ENCODE assay signal across 25 cellular contexts in genomic region chr3:118128886-118129285, GRCh38.
DNase-seq lines count a peak whose midpoint lies in the region; ATAC-seq and TF ChIP-seq lines count a peak whose summit lies in the region.
"Had no signal": no experiment of that assay in that cellular context is flagged by ENCODE, and none has a peak within 500 bp of the region (broad histone marks: within the 10 kb centered on the region; RNA-seq: fewer than 3 reads in every experiment).

No MANE protein-coding gene starts in this region.

- H3K4me3 Mint-ChIP-seq in CD4-positive, alpha-beta memory T cell = no peak overlapping the region
- H3K4me3 Mint-ChIP-seq: activated CD8-positive, alpha-beta T cell treated with anti-CD3 and anti-CD28 coated beads, Interleukin-2, amount 10 ng/mL, durations not matched to agents 7 days and 5 days; activated T-cell treated with anti-CD3 and anti-CD28 coated beads, Interleukin-2, amount 50 U/mL, for 4 hours; CD4-positive, alpha-beta T cell; natural killer cell treated with Interleukin-12 subunit alpha and Interleukin-12 subunit beta and Interleukin-15 and Interleukin-18, amount 100 ng/mL, for 72 hours had no signal

- ATAC-seq in SK-N-SH treated with all-trans-retinoic acid at 6 μM for 48 hours = peak; percentile 85
- ATAC-seq in GM19328 (IDR thresholded peaks at IDR 0.05; ENCODE audit: unreplicated experiment) = no peak
- ATAC-seq: activated CD8-positive, alpha-beta T cell treated with anti-CD3 and anti-CD28 coated beads, Interleukin-2, amount 10 ng/mL, durations not matched to agents 7 days and 5 days; activated T-cell treated with anti-CD3 and anti-CD28 coated beads, Interleukin-2, amount 50 U/mL, for 4 hours; HCT116; left cardiac atrium; natural killer cell treated with Interleukin-12 subunit alpha and Interleukin-12 subunit beta and Interleukin-15 and Interleukin-18, amount 100 ng/mL, for 72 hours had no signal

- H3K27ac ChIP-seq in CD4-positive, alpha-beta memory T cell (ENCODE audit: low read depth, low read length) = no peak overlapping the region
- H3K27ac ChIP-seq in right atrium auricular region = no peak overlapping the region
- H3K27ac ChIP-seq: coronary artery, SK-N-MC, vagina had no signal

- H3K27ac Mint-ChIP-seq in CD4-positive, alpha-beta memory T cell = no peak overlapping the region
- H3K27ac Mint-ChIP-seq: activated CD8-positive, alpha-beta T cell treated with anti-CD3 and anti-CD28 coated beads, Interleukin-2, amount 10 ng/mL, durations not matched to agents 7 days and 5 days; CD4-positive, alpha-beta T cell; natural killer cell treated with Interleukin-12 subunit alpha and Interleukin-12 subunit beta and Interleukin-15 and Interleukin-18, amount 100 ng/mL, for 72 hours; progenitor cell of endocrine pancreas had no signal

- CTCF ChIA-PET in AG04449 (lab: Yijun Ruan, JAX) = no interaction called here
- CTCF ChIA-PET in CD4-positive, alpha-beta memory T cell (lab: Charles Lee; ENCODE audit: partially characterized antibody) = no interaction called here

- no peaks in the 10 kb centered on the region for H3K36me3 Mint-ChIP-seq in CD4-positive, alpha-beta memory T cell
- H3K36me3 Mint-ChIP-seq: brain; natural killer cell treated with Interleukin-12 subunit alpha and Interleukin-12 subunit beta and Interleukin-15 and Interleukin-18, amount 100 ng/mL, for 72 hours had no signal

- no peaks in the 10 kb centered on the region for H3K4me1 ChIP-seq in CD4-positive, alpha-beta memory T cell (ENCODE audit: insufficient read depth, low read length)
- no peaks in the 10 kb centered on the region for H3K4me1 ChIP-seq in right atrium auricular region
- H3K4me1 ChIP-seq: vagina had no signal

- no peaks in the 10 kb centered on the region for H3K36me3 ChIP-seq in CD4-positive, alpha-beta memory T cell (ENCODE audit: insufficient read depth, low read length)
- H3K36me3 ChIP-seq in right atrium auricular region = no peaks in the 10 kb centered on the region
- H3K36me3 ChIP-seq: vagina had no signal

- TF ChIP-seq CTCF in AG04449 (IDR thresholded peaks at IDR 0.05; ENCODE audit: insufficient read depth, low read length, missing control alignments) (no peak), right atrium auricular region (IDR thresholded peaks at IDR 0.05) (no peak)

- H3K4me1 Mint-ChIP-seq in CD4-positive, alpha-beta memory T cell = no peaks in the 10 kb centered on the region
- H3K4me1 Mint-ChIP-seq: brain had no signal

- intact Hi-C loops in CD4-positive, alpha-beta memory T cell (cut with micrococcal nuclease) = no loop called here

- H3K27me3 ChIP-seq in CD4-positive, alpha-beta memory T cell (ENCODE audit: insufficient read depth, low read length) = no peaks in the 10 kb centered on the region
- H3K27me3 ChIP-seq in right atrium auricular region = no peaks in the 10 kb centered on the region
- H3K27me3 ChIP-seq: vagina had no signal

- H3K9me3 ChIP-seq in CD4-positive, alpha-beta memory T cell (ENCODE audit: control insufficient read depth in 1 of 2, low read length in 2 of 2) = no peaks in the 10 kb centered on the region
- H3K9me3 ChIP-seq in right atrium auricular region = no peaks in the 10 kb centered on the region
- H3K9me3 ChIP-seq: vagina had no signal

- DNase-seq in AG04449 (ENCODE audit: low read depth, low spot score) (peak; percentile 7), HT1080 (ENCODE audit: low read depth) (peak; percentile 60), fibroblast of peridontal ligament (ENCODE audit: extremely low read depth) (peak; percentile 85), right atrium auricular region (ENCODE audit: low spot score) (no peak)
- no peak for DNase-seq in CD4-positive, alpha-beta memory T cell
- DNase-seq in stimulated activated CD4-positive, alpha-beta T cell treated with anti-CD3 and anti-CD28 coated beads, Interleukin-12 subunit alpha, Interleukin-12 subunit beta, amount 100 ng/mL, for 4 hours = no peak
- DNase-seq: activated CD8-positive, alpha-beta T cell treated with anti-CD3 and anti-CD28 coated beads, Interleukin-2, amount 10 ng/mL, durations not matched to agents 7 days and 5 days; activated naive CD4-positive, alpha-beta T cell treated with anti-CD3 and anti-CD28 coated beads, Interleukin-2, amount 50 U/mL, for 16 hours; activated T-cell treated with anti-CD3 and anti-CD28 coated beads, Interleukin-2, amount 50 U/mL, for 4 hours; CD4-positive, alpha-beta T cell; KG1; left cardiac atrium; NCI-H1048; stimulated activated CD8-positive, alpha-beta memory T cell treated with anti-CD3 and anti-CD28 coated beads, Interleukin-4, amount 100 ng/mL, for 48 hours; T-helper 9 cell had no signal

- no peak overlapping the region for H3K4me3 ChIP-seq in AG04449 (ENCODE audit: low read depth, low read length)
- H3K4me3 ChIP-seq in CD4-positive, alpha-beta memory T cell (ENCODE audit: low read length in 2 of 2) = no peak overlapping the region
- no peak overlapping the region for H3K4me3 ChIP-seq in right atrium auricular region
- H3K4me3 ChIP-seq: coronary artery, SK-N-MC, smooth muscle cell, vagina had no signal

- H3K9me3 Mint-ChIP-seq in CD4-positive, alpha-beta memory T cell = peaks cover 0 to 4% (median 1%) of the 10 kb centered on the region in 8 donors

- POLR2A ChIA-PET in AG04449 (lab: Yijun Ruan, JAX) = no interaction called here
- POLR2A ChIA-PET in CD4-positive, alpha-beta memory T cell (lab: Charles Lee; ENCODE audit: partially characterized antibody) = no interaction called here

- H3K27me3 Mint-ChIP-seq in CD4-positive, alpha-beta memory T cell = no peaks in the 10 kb centered on the region
- H3K27me3 Mint-ChIP-seq: brain; CD4-positive, alpha-beta T cell; natural killer cell treated with Interleukin-12 subunit alpha and Interleukin-12 subunit beta and Interleukin-15 and Interleukin-18, amount 100 ng/mL, for 72 hours; progenitor cell of endocrine pancreas had no signal

TF ChIP-seq in SK-N-SH treated with all-trans-retinoic acid at 6 μM for 48 hours, 23 proteins besides CTCF, POLR2A, EP300 and RAD21:
- peak; percentile 95 for TF ChIP-seq ISL1 (CRISPR knock-in tag; IDR thresholded peaks at IDR 0.05)
- peak; percentile 82 for TF ChIP-seq ZC3H10 (CRISPR knock-in tag; IDR thresholded peaks at IDR 0.05)
- no peak for TF ChIP-seq OSR1 (CRISPR knock-in tag; IDR thresholded peaks at IDR 0.05)
- no peak for TF ChIP-seq SNAI2 (CRISPR knock-in tag; IDR thresholded peaks at IDR 0.05)
- no peak for TF ChIP-seq TCF4 (CRISPR knock-in tag; IDR thresholded peaks at IDR 0.05; ENCODE audit: borderline replicate concordance)
- TF ChIP-seq ZFP30 (CRISPR knock-in tag; IDR thresholded peaks at IDR 0.05) = no peak
- TF ChIP-seq TOX (CRISPR knock-in tag; IDR thresholded peaks at IDR 0.05; ENCODE audit: borderline replicate concordance) = peak; percentile 71; the same call in 1 of the 2 replicates
- 0 out of 2 replicates have a peak, but pooled peaks have one; percentile 58 for TF ChIP-seq ZFP3 (CRISPR knock-in tag; IDR thresholded peaks at IDR 0.05)
- no peak for TF ChIP-seq GLIS3 (CRISPR knock-in tag; IDR thresholded peaks at IDR 0.05)
- no peak for TF ChIP-seq ARNTL (CRISPR knock-in tag; IDR thresholded peaks at IDR 0.05; ENCODE audit: borderline replicate concordance, low read depth)
- 0 out of 2 replicates have a peak, but pooled peaks have one; percentile 31 for TF ChIP-seq POU6F1 (CRISPR knock-in tag; IDR thresholded peaks at IDR 0.05; ENCODE audit: borderline replicate concordance, low read depth)
- no peak for TF ChIP-seq RARB (CRISPR knock-in tag; IDR thresholded peaks at IDR 0.05)
- TF ChIP-seq ZNF8 (CRISPR knock-in tag; IDR thresholded peaks at IDR 0.05) = no peak
- TF ChIP-seq CREB5 (CRISPR knock-in tag; IDR thresholded peaks at IDR 0.05; ENCODE audit: low read depth) = peak; percentile 81
- no peak for TF ChIP-seq PPARA (CRISPR knock-in tag; IDR thresholded peaks at IDR 0.05; ENCODE audit: borderline replicate concordance)
- TF ChIP-seq PATZ1 (CRISPR knock-in tag; IDR thresholded peaks at IDR 0.05; ENCODE audit: borderline replicate concordance) = peak; percentile 66; the same call in 1 of the 2 replicates

Comparison
In these comparisons a context has a peak if more than half of its experiments do, and no peak if none do; other contexts are left out.
1. DNase-seq: peak in AG04449 (single experiment), HT1080 (single experiment) and fibroblast of peridontal ligament (single experiment); none in CD4-positive, alpha-beta memory T cell (0 of 5), stimulated activated CD4-positive, alpha-beta T cell treated with anti-CD3 and anti-CD28 coated beads, Interleukin-12 subunit alpha, Interleukin-12 subunit beta, amount 100 ng/mL, for 4 hours (single experiment) and right atrium auricular region (single experiment).